ENCODE assay signal across 8 cellular contexts in genomic region chr16:75789237-75789636, GRCh38.
DNase-seq lines count a peak whose midpoint lies in the region; ATAC-seq, FAIRE-seq and TF ChIP-seq lines count a peak whose summit lies in the region.

No MANE protein-coding gene starts in this region.

- H3K27ac ChIP-seq in MM.1S (ENCODE audit: low read length) = no peak overlapping the region
- no peak overlapping the region for H3K27ac ChIP-seq in trophoblast cell (ENCODE audit: low read depth, low read length)

- no peaks in the 10 kb centered on the region for H3K9me2 ChIP-seq in MM.1S (replicated peaks; ENCODE audit: insufficient read depth, low read length)

- H3K79me1 ChIP-seq in trophoblast cell (ENCODE audit: low read length) = no peaks in the 10 kb centered on the region

- H3K27me3 ChIP-seq in MM.1S (replicated peaks; ENCODE audit: insufficient read depth, low read length) = no peaks in the 10 kb centered on the region
- H3K27me3 ChIP-seq in trophoblast cell (ENCODE audit: insufficient read depth, low read length) = no peaks in the 10 kb centered on the region

- no peak overlapping the region for H2BK5ac ChIP-seq in trophoblast cell (ENCODE audit: low read depth, low read length, poor library complexity)

- no peak overlapping the region for H4K91ac ChIP-seq in trophoblast cell (ENCODE audit: low read depth, low read length)

- no peak overlapping the region for H3K23ac ChIP-seq in trophoblast cell (ENCODE audit: low read length)

- no CpG with 5 or more reads among the region's 4 CpGs for WGBS in trophoblast cell (ENCODE audit: extremely low coverage, insufficient coverage, insufficient read length)

- TF ChIP-seq CTCF in natural killer cell (IDR thresholded peaks at IDR 0.05) = peak; percentile 88
- TF ChIP-seq CTCF in MM.1S (IDR thresholded peaks at IDR 0.05; ENCODE audit: low read length) = peak; percentile 64
- TF ChIP-seq CTCF in fibroblast of mammary gland (conservative IDR thresholded peaks at IDR 0.05; ENCODE audit: control insufficient read depth, insufficient read depth, low read depth, low read length) = peak; percentile 86

- H3K27me3 Mint-ChIP-seq in natural killer cell (ENCODE audit: low read depth in 2 of 2) = peaks cover 12 to 25% of the 10 kb centered on the region in 2 donors
- peaks cover 18 to 34% of the 10 kb centered on the region in 2 donors for H3K27me3 Mint-ChIP-seq in natural killer cell treated with Interleukin-12 subunit alpha and Interleukin-12 subunit beta and Interleukin-15 and Interleukin-18, amount 100 ng/mL, for 72 hours

- intact Hi-C loops in natural killer cell (cut with micrococcal nuclease) = loop anchor here (1.0 kb wide), 1 partner anchor 1382 kb away; no protein-coding TSS in a partner anchor

- H3K36me3 Mint-ChIP-seq in natural killer cell = no peaks in the 10 kb centered on the region
- no peaks in the 10 kb centered on the region for H3K36me3 Mint-ChIP-seq in natural killer cell treated with Interleukin-12 subunit alpha and Interleukin-12 subunit beta and Interleukin-15 and Interleukin-18, amount 100 ng/mL, for 72 hours

- H3K9ac ChIP-seq in MM.1S (ENCODE audit: low read length) = no peak overlapping the region
- H3K9ac ChIP-seq in trophoblast cell (ENCODE audit: low read length) = no peak overlapping the region

- H3K18ac ChIP-seq in trophoblast cell (ENCODE audit: low read length) = no peak overlapping the region

- no peak overlapping the region for H2BK12ac ChIP-seq in trophoblast cell (ENCODE audit: low read length)

- H3K36me3 ChIP-seq in MM.1S (replicated peaks; ENCODE audit: insufficient read depth, low read length) = no peaks in the 10 kb centered on the region
- H3K36me3 ChIP-seq in trophoblast cell (ENCODE audit: control insufficient read depth in 1 of 2, insufficient read depth in 2 of 2, low read length in 2 of 2) = no peaks in the 10 kb centered on the region

- ATAC-seq in natural killer cell = peak in 1 of 3 donors; percentile 48
- ATAC-seq in natural killer cell treated with Interleukin-12 subunit alpha and Interleukin-12 subunit beta and Interleukin-15 and Interleukin-18, amount 100 ng/mL, for 72 hours = no peak
- ATAC-seq in SK-N-SH treated with all-trans-retinoic acid at 6 μM for 48 hours = peak; percentile 86
- no peak for ATAC-seq in HG03439 (IDR thresholded peaks at IDR 0.05; ENCODE audit: unreplicated experiment)

- H3K4me1 ChIP-seq in MM.1S (ENCODE audit: low read length) = peaks cover 6% of the 10 kb centered on the region; the same call in 1 of the 2 replicates
- no peaks in the 10 kb centered on the region for H3K4me1 ChIP-seq in trophoblast cell (ENCODE audit: control insufficient read depth in 1 of 2, insufficient read depth in 2 of 2, low read length in 2 of 2)

- H3F3A ChIP-seq in MM.1S (ENCODE audit: insufficient read depth, low read length) = peaks cover 3% of the 10 kb centered on the region; the same call in 1 of the 2 replicates

- H4K8ac ChIP-seq in trophoblast cell (ENCODE audit: low read depth, low read length) = no peak overlapping the region

- H3K4me3 ChIP-seq in MM.1S (ENCODE audit: low read length) (no peak overlapping the region), fibroblast of mammary gland (ENCODE audit: control insufficient read depth, low read depth, low read length) (no peak overlapping the region), trophoblast cell (ENCODE audit: low read depth, low read length) (no peak overlapping the region)

- no peaks in the 10 kb centered on the region for H3K9me3 ChIP-seq in MM.1S (replicated peaks; ENCODE audit: insufficient read depth, low read length)
- no peaks in the 10 kb centered on the region for H3K9me3 ChIP-seq in trophoblast cell (ENCODE audit: insufficient read depth, low read depth, low read length)

- H3K4ac ChIP-seq in trophoblast cell (ENCODE audit: low read depth, low read length) = no peak overlapping the region

- H4K12ac ChIP-seq in trophoblast cell (ENCODE audit: low read depth, low read length) = no peak overlapping the region

- no peaks in the 10 kb centered on the region for H3K79me2 ChIP-seq in MM.1S (ENCODE audit: low read length)
- H3K79me2 ChIP-seq in trophoblast cell (ENCODE audit: control insufficient read depth, insufficient read depth, low read length, poor library complexity) = no peaks in the 10 kb centered on the region

- no peak overlapping the region for H2BK120ac ChIP-seq in trophoblast cell (ENCODE audit: insufficient read depth, low read length, poor library complexity)

- no peak overlapping the region for H3K27ac Mint-ChIP-seq in natural killer cell
- no peak overlapping the region for H3K27ac Mint-ChIP-seq in natural killer cell treated with Interleukin-12 subunit alpha and Interleukin-12 subunit beta and Interleukin-15 and Interleukin-18, amount 100 ng/mL, for 72 hours

- no peak for TF ChIP-seq POLR2A in H54 (IDR thresholded peaks at IDR 0.05; ENCODE audit: low read depth, low read length)

- H2AK5ac ChIP-seq in trophoblast cell (ENCODE audit: low read length) = no peak overlapping the region

- H2AFZ ChIP-seq in MM.1S (ENCODE audit: low read length) (no peak overlapping the region), trophoblast cell (ENCODE audit: insufficient read depth, low read length, poor library complexity) (no peak overlapping the region)

- no peaks in the 10 kb centered on the region for H3K4me1 Mint-ChIP-seq in natural killer cell
- no peaks in the 10 kb centered on the region for H3K4me1 Mint-ChIP-seq in natural killer cell treated with Interleukin-12 subunit alpha and Interleukin-12 subunit beta and Interleukin-15 and Interleukin-18, amount 100 ng/mL, for 72 hours (ENCODE audit: low read depth in 2 of 2)

- no peaks in the 10 kb centered on the region for H3K9me3 Mint-ChIP-seq in natural killer cell
- H3K9me3 Mint-ChIP-seq in natural killer cell treated with Interleukin-12 subunit alpha and Interleukin-12 subunit beta and Interleukin-15 and Interleukin-18, amount 100 ng/mL, for 72 hours = no peaks in the 10 kb centered on the region

- no peak overlapping the region for H3K4me3 Mint-ChIP-seq in natural killer cell
- no peak overlapping the region for H3K4me3 Mint-ChIP-seq in natural killer cell treated with Interleukin-12 subunit alpha and Interleukin-12 subunit beta and Interleukin-15 and Interleukin-18, amount 100 ng/mL, for 72 hours

- H3K4me2 ChIP-seq in MM.1S (ENCODE audit: low read depth, low read length) (no peak overlapping the region), trophoblast cell (ENCODE audit: low read length) (no peak overlapping the region)

- peak; percentile 80 for FAIRE-seq in H54 (lab: Jason Lieb, UNC)

- H4K20me1 ChIP-seq in MM.1S (ENCODE audit: insufficient read depth, low read length) = no peaks in the 10 kb centered on the region

- H3K14ac ChIP-seq in trophoblast cell (ENCODE audit: low read length) = no peak overlapping the region

- DNase-seq in natural killer cell (no peak), H54 (ENCODE audit: insufficient read length, low spot score) (peak; percentile 27), MM.1S (peak; percentile 39), fibroblast of mammary gland (ENCODE audit: low read depth) (peak; percentile 62), trophoblast cell (peak; percentile 18 to 87)
- DNase-seq in natural killer cell treated with Interleukin-12 subunit alpha and Interleukin-12 subunit beta and Interleukin-15 and Interleukin-18, amount 100 ng/mL, for 72 hours (ENCODE audit: low spot score) = no peak

TF ChIP-seq in SK-N-SH treated with all-trans-retinoic acid at 6 μM for 48 hours, 23 proteins besides CTCF, POLR2A, EP300 and RAD21 (continues in another document):
- TF ChIP-seq PATZ1 (CRISPR knock-in tag; IDR thresholded peaks at IDR 0.05; ENCODE audit: borderline replicate concordance) (no peak), CSRNP3 (CRISPR knock-in tag; IDR thresholded peaks at IDR 0.05) (no peak), GLIS3 (CRISPR knock-in tag; IDR thresholded peaks at IDR 0.05) (no peak), ZFP3 (CRISPR knock-in tag; IDR thresholded peaks at IDR 0.05) (no peak), TCF4 (CRISPR knock-in tag; IDR thresholded peaks at IDR 0.05; ENCODE audit: borderline replicate concordance) (no peak)

Comparison
In these comparisons a context has a peak if more than half of its experiments do, and no peak if none do; other contexts are left out.
1. DNase-seq: peak in H54 (single experiment), MM.1S (single experiment), fibroblast of mammary gland (single experiment) and trophoblast cell (2 of 2); none in natural killer cell (single experiment) and natural killer cell treated with Interleukin-12 subunit alpha and Interleukin-12 subunit beta and Interleukin-15 and Interleukin-18, amount 100 ng/mL, for 72 hours (single experiment).
2. Peak in every context shown above with its lines, with median percentiles within 50 percentile points of each other: CTCF ChIP-seq.